Comparison of ENCODE assay signal across 8 cellular contexts in genomic region chr11:110295487-110296225, GRCh38. TPM values are rescaled to one million over a fixed set of nuclear protein-coding genes. Genes with fewer than 3 reads are reported as not detected.
DNase-seq lines count a peak whose midpoint lies in the region; ATAC-seq and TF ChIP-seq lines count a peak whose summit lies in the region.

No MANE protein-coding gene starts in this region.

- H3K9me3 ChIP-seq in ES-I3 (ENCODE audit: control insufficient read depth, insufficient read depth, low read length) = no peaks in the 10 kb centered on the region
- no peaks in the 10 kb centered on the region for H3K9me3 ChIP-seq in iPS-20b (ENCODE audit: insufficient read depth, low read depth, low read length)
- H3K9me3 ChIP-seq in skeletal muscle tissue (ENCODE audit: control insufficient read depth in 3 of 3, low read length in 3 of 3) = no peaks in the 10 kb centered on the region

- TF ChIP-seq CTCF in brain (conservative IDR thresholded peaks at IDR 0.05) = no peak

- H3K36me3 ChIP-seq in ES-I3 (ENCODE audit: insufficient read depth, low read length) = no peaks in the 10 kb centered on the region
- no peaks in the 10 kb centered on the region for H3K36me3 ChIP-seq in iPS-20b (ENCODE audit: insufficient read depth, low read depth, low read length)
- peaks cover 0 to 2% (median 0%) of the 10 kb centered on the region in 3 donors for H3K36me3 ChIP-seq in skeletal muscle tissue (ENCODE audit: control insufficient read depth in 3 of 3, insufficient read depth in 3 of 3, low read length in 3 of 3)

- H3K9ac ChIP-seq in ES-I3 (ENCODE audit: low read depth, low read length) (peak overlapping the region; percentile 91), iPS-20b (ENCODE audit: low read depth, low read length) (peak overlapping the region; percentile 94; the same call in 1 of the 2 replicates), skeletal muscle tissue (ENCODE audit: low read depth in 1 of 3, low read length in 3 of 3) (peak overlapping the region; percentile 84 to 96 (median 94))

- peaks cover 3% of the 10 kb centered on the region for H3K27me3 Mint-ChIP-seq in brain

- H3K27me3 ChIP-seq in iPS-20b (ENCODE audit: insufficient read depth, low read length) (no peaks in the 10 kb centered on the region), skeletal muscle tissue (ENCODE audit: control insufficient read depth in 3 of 3, insufficient read depth in 3 of 3, low read length in 3 of 3) (no peaks in the 10 kb centered on the region)

- H3K4me1 ChIP-seq in ES-I3 (ENCODE audit: insufficient read depth, low read length) (peaks cover 16% of the 10 kb centered on the region), iPS-20b (ENCODE audit: insufficient read depth, low read length) (peaks cover 34% of the 10 kb centered on the region), skeletal muscle tissue (ENCODE audit: control insufficient read depth in 3 of 3, insufficient read depth in 3 of 3, low read length in 3 of 3) (peaks cover 16 to 21% (median 17%) of the 10 kb centered on the region in 3 donors)

- ATAC-seq in GM21723 (IDR thresholded peaks at IDR 0.05; ENCODE audit: unreplicated experiment) = peak; percentile 71

- DNase-seq in Jurkat, Clone E6-1 (ENCODE audit: low read depth, low spot score) = peak; percentile 20
- DNase-seq in T-helper 2 cell (peak in 4 of 5 experiments; percentile 20 to 77 (median 31)), NCI-H1436 (lab: John Stamatoyannopoulos, UW) (no peak)

- peaks cover 14% of the 10 kb centered on the region for H3K36me3 Mint-ChIP-seq in brain

- peak overlapping the region; percentile 76 for H3K4me3 ChIP-seq in Jurkat, Clone E6-1 (ENCODE audit: low read length)
- H3K4me3 ChIP-seq in iPS-20b (ENCODE audit: low read length) (peak overlapping the region; percentile 95), skeletal muscle tissue (ENCODE audit: low read length in 3 of 3) (peak overlapping the region; percentile 83 to 84 (median 83))

- peaks cover 0 to 3% (median 0%) of the 10 kb centered on the region in 5 experiments for H3K9me3 Mint-ChIP-seq in brain

- peak overlapping the region; percentile 88 for H3K27ac ChIP-seq in iPS-20b (ENCODE audit: low read length)
- peak overlapping the region; percentile 95 for H3K27ac ChIP-seq in skeletal muscle tissue (ENCODE audit: low read depth, low read length)

- peak overlapping the region; percentile 88 to 95 (median 92) for H3K27ac Mint-ChIP-seq in brain

- H3K4me1 Mint-ChIP-seq in brain = peaks cover 54% of the 10 kb centered on the region

- peak overlapping the region; percentile 88 to 95 (median 93) for H3K4me3 Mint-ChIP-seq in brain

RNA-seq across cellular contexts. Expression of gene RDX, which starts 0.8 kb away (rescaled TPM):
- polyA plus RNA-seq in Jurkat, Clone E6-1 (2012; ENCODE audit: insufficient read depth, insufficient read length) = 14.1 TPM
- 31.5 TPM for polyA plus RNA-seq in brain (ENCODE audit: insufficient read depth, low read depth, low replicate concordance)
- total RNA-seq in skeletal muscle tissue = 56.4 TPM
